In genomic region chr1:8816306-8816705, GRCh38 we compare ENCODE assay signal across 8 cellular contexts. TPM values are rescaled to one million over a fixed set of nuclear protein-coding genes. Genes with fewer than 3 reads are reported as not detected.
DNase-seq lines count a peak whose midpoint lies in the region; ATAC-seq and TF ChIP-seq lines count a peak whose summit lies in the region.

No MANE protein-coding gene starts in this region.

- H3K4me1 ChIP-seq in colonic mucosa = peaks cover 3% of the 10 kb centered on the region
- H3K4me1 ChIP-seq in muscle layer of duodenum (ENCODE audit: control insufficient read depth in 1 of 2, insufficient read depth in 2 of 2, low read length in 2 of 2) = peaks cover 14 to 41% of the 10 kb centered on the region in 2 donors

- peak overlapping the region in 1 of 2 donors; percentile 94 for H3K9ac ChIP-seq in colonic mucosa (ENCODE audit: low read depth in 2 of 2, low read length in 2 of 2)

- no peaks in the 10 kb centered on the region for H3K27me3 ChIP-seq in colonic mucosa
- no peaks in the 10 kb centered on the region for H3K27me3 ChIP-seq in muscle layer of duodenum (ENCODE audit: low read depth, low read length)

- TF ChIP-seq CTCF in colonic mucosa (IDR thresholded peaks at IDR 0.05) (no peak), omental fat pad (IDR thresholded peaks at IDR 0.05) (no peak)

- intact Hi-C loops in colonic mucosa (cut with DNase I) = no loop called here

- H3K4me3 ChIP-seq in colonic mucosa (peak overlapping the region; percentile 81), muscle layer of duodenum (ENCODE audit: low read depth in 1 of 2, low read length in 2 of 2) (peak overlapping the region; percentile 87 to 88)

- no peaks in the 10 kb centered on the region for H3K36me3 ChIP-seq in colonic mucosa
- H3K36me3 ChIP-seq in muscle layer of duodenum (ENCODE audit: control insufficient read depth in 1 of 2, insufficient read depth in 2 of 2, low read length in 2 of 2) = no peaks in the 10 kb centered on the region

- H3K9me3 ChIP-seq in colonic mucosa (no peaks in the 10 kb centered on the region), muscle layer of duodenum (ENCODE audit: control insufficient read depth in 1 of 2, low read length in 2 of 2) (no peaks in the 10 kb centered on the region)

- DNase-seq in EH (ENCODE audit: low read depth) (peak; percentile 47), NAMALWA (ENCODE audit: low spot score) (peak; percentile 64), colonic mucosa (no peak), omental fat pad (ENCODE audit: low spot score) (no peak), RPMI8226 (no peak), A172 (ENCODE audit: low spot score) (no peak), NOMO-1 (lab: John Stamatoyannopoulos, UW; ENCODE audit: unreplicated experiment in 2 of 2) (no peak)

- no peak for ATAC-seq in omental fat pad (ENCODE audit: low FRiP score)

- peak overlapping the region; percentile 83 for H3K27ac ChIP-seq in colonic mucosa
- H3K27ac ChIP-seq in muscle layer of duodenum (ENCODE audit: low read length) = peak overlapping the region; percentile 97

RNA-seq across cellular contexts. Expression of gene RERE, which starts 1.1 kb away (rescaled TPM):
- total RNA-seq in colonic mucosa (100 to 1,000 TPM in 1 of 2 donors, 10 to 100 TPM in 1; 96.0 to 105 TPM), omental fat pad (100 to 1,000 TPM in 1 of 4 donors, 10 to 100 TPM in 3; 46.3 to 117 (median 55.4) TPM)
- 7.0 and 24.3 TPM in 2 replicates for total RNA-seq in A172 (2014; rRNA removed; shearing (Covaris generic))

Comparison
In these comparisons a context has a peak if more than half of its experiments do, and no peak if none do; other contexts are left out.
1. DNase-seq: peak in EH (single experiment) and NAMALWA (single experiment); none in colonic mucosa (single experiment), omental fat pad (single experiment), RPMI8226 (single experiment), A172 (single experiment) and NOMO-1 (0 of 2).